ENCODE assay signal across 8 cellular contexts in genomic region chrX:45771114-45771513, GRCh38.
DNase-seq lines count a peak whose midpoint lies in the region; ATAC-seq and TF ChIP-seq lines count a peak whose summit lies in the region.

No MANE protein-coding gene starts in this region.

- H3K27me3 ChIP-seq in ACC112 (ENCODE audit: insufficient read depth, low read length), result no peaks in the 10 kb centered on the region
- H3K27me3 ChIP-seq in ascending aorta, result no peaks in the 10 kb centered on the region
- H3K27me3 ChIP-seq in left lung, result no peaks in the 10 kb centered on the region
- no peaks in the 10 kb centered on the region for H3K27me3 ChIP-seq in uterus

- peak; percentile 97 for DNase-seq in HFFc6
- peak in 1 of 2 donors; percentile 79 for DNase-seq in ascending aorta (ENCODE audit: low spot score in 2 of 2)
- DNase-seq in left lung, result peak in 1 of 2 donors; percentile 42
- DNase-seq in uterus, result peak; percentile 38 to 73
- DNase-seq in DMS79 treated with DMSO at 0.1 percent for 48 hours (lab: John Stamatoyannopoulos, UW), result no peak

- H3K4me1 ChIP-seq in ACC112 (ENCODE audit: control insufficient read depth, insufficient read depth, low read length, unreplicated experiment) (peaks cover 36% of the 10 kb centered on the region), ascending aorta (no peaks in the 10 kb centered on the region), left lung (peaks cover 0 to 22% of the 10 kb centered on the region in 2 donors), uterus (no peaks in the 10 kb centered on the region)

- peak overlapping the region; percentile 99 for H3K27ac Mint-ChIP-seq in HFFc6

- peak overlapping the region; percentile 97 for H3K4me3 Mint-ChIP-seq in HFFc6

- H3K79me2 ChIP-seq in ACC112 (ENCODE audit: control insufficient read depth, insufficient read depth, low read length, unreplicated experiment), result peaks cover 83% of the 10 kb centered on the region

- H2AFZ ChIP-seq in ACC112 (ENCODE audit: low read length, unreplicated experiment), result no peak overlapping the region

- peak in 1 of 2 donors; percentile 48 for TF ChIP-seq POLR2A in uterus (IDR thresholded peaks at IDR 0.05)

- peaks cover 50% of the 10 kb centered on the region for H3K36me3 Mint-ChIP-seq in HFFc6 (ENCODE audit: low read depth)

- no peak for TF ChIP-seq CTCF in HFFc6 (IDR thresholded peaks at IDR 0.05)
- no peak for TF ChIP-seq CTCF in ascending aorta (IDR thresholded peaks at IDR 0.05)
- no peak for TF ChIP-seq CTCF in left lung (IDR thresholded peaks at IDR 0.05)
- TF ChIP-seq CTCF in uterus (IDR thresholded peaks at IDR 0.05), result no peak

- peak overlapping the region; percentile 99 for H3K4me3 ChIP-seq in ACC112 (ENCODE audit: low read depth, low read length)
- peak overlapping the region; percentile 46 to 61 for H3K4me3 ChIP-seq in ascending aorta
- peak overlapping the region; percentile 7 to 49 for H3K4me3 ChIP-seq in left lung
- H3K4me3 ChIP-seq in uterus, result peak overlapping the region; percentile 31 to 44

- H3K27ac ChIP-seq in ACC112 (ENCODE audit: low read depth, low read length) (peak overlapping the region; percentile 93), ascending aorta (peak overlapping the region; percentile 76 to 77), left lung (peak overlapping the region; percentile 84 to 90), uterus (peak overlapping the region; percentile 81 to 83)

- H3K9me3 Mint-ChIP-seq in HFFc6, result peaks cover 29% of the 10 kb centered on the region

- H3K36me3 ChIP-seq in ACC112 (ENCODE audit: insufficient read depth, low read length), result peaks cover 34% of the 10 kb centered on the region
- no peaks in the 10 kb centered on the region for H3K36me3 ChIP-seq in ascending aorta
- no peaks in the 10 kb centered on the region for H3K36me3 ChIP-seq in left lung
- no peaks in the 10 kb centered on the region for H3K36me3 ChIP-seq in uterus

- H3K4me1 Mint-ChIP-seq in HFFc6 (ENCODE audit: low read depth), result peaks cover 52% of the 10 kb centered on the region

- peaks cover 36% of the 10 kb centered on the region for H3K27me3 Mint-ChIP-seq in HFFc6 (ENCODE audit: insufficient read depth)

- intact Hi-C loops in ascending aorta (cut with DNase I) (loop anchor here (2.0 to 10.0 kb wide), 3 partner anchors 36 to 146 kb away; no protein-coding TSS in a partner anchor), left lung (cut with DNase I) (no loop called here), uterus (cut with DNase I; ENCODE audit: low total_unique reads) (no loop called here)

- ATAC-seq in left lung (peak; percentile 62), HG03354 (IDR thresholded peaks at IDR 0.05; ENCODE audit: poor library complexity, severe bottlenecking, unreplicated experiment) (no peak), GM18502 (IDR thresholded peaks at IDR 0.05; ENCODE audit: poor library complexity, unreplicated experiment) (no peak)

- no peaks in the 10 kb centered on the region for H3K9me3 ChIP-seq in ascending aorta
- no peaks in the 10 kb centered on the region for H3K9me3 ChIP-seq in left lung
- H3K9me3 ChIP-seq in uterus, result no peaks in the 10 kb centered on the region

Comparison
In these comparisons a context has a peak if more than half of its experiments do, and no peak if none do; other contexts are left out.
1. H3K4me3 ChIP-seq: peak in every context shown above with its lines; median percentile 99 in ACC112; 54 in ascending aorta; 38 in uterus; 28 in left lung.